Comparison of ENCODE assay signal across 8 cellular contexts in the genomic region with DNA sequence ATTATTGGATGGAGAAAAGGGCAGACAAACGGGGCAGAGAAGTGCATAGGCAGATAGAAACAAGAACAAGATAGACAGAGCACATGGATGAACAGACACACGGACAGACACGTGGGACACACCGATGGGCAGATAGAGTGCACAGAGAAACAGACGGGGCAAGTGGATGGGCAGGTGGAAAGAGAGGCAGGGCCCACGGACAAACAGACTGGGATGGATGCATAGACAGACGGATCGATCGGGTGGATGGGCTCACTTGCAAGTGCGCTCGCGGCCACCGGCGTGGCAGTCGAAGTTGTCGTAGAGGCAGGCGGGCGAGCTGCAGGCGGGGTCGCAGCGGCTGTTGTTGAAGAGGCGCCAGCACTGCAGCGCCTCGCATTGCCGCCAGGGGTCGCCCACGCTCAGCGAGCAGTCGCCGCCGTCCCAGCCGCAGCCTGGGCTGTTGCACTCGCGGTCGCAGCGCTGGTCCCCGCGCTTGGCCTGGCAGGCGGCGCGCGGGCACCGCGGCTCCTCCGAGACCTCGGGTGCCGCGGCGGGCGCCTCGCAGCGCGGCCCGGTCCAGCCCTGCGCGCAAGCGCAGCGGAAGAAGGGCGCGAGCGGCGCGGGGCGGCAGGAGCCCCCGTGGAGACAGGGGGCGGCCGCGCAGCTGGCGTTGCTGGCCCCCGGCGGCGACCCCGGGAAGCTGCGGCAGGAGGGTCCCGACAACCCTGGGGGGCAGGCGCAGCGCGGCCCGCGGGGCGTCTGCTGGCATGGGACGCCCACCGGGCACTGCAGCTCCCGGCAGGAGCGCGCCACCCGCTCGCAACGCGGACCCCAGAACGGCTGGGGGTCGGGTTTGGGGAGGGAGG. TPM values are rescaled to one million over a fixed set of nuclear protein-coding genes. Genes with fewer than 3 reads are reported as not detected.
DNase-seq lines count a peak whose midpoint lies in the region; ATAC-seq and TF ChIP-seq lines count a peak whose summit lies in the region.

No MANE protein-coding gene starts in this region.

- intact Hi-C loops in sigmoid colon (cut with DNase I), result loop anchor here (1.0 to 5.0 kb wide), 3 partner anchors 75 to 379 kb away; a partner anchor contains a TSS

- 20% methylated on average over 73 of the region's 92 CpGs for WGBS in hepatocyte (ENCODE audit: low lambda C conversion rate, missing lambda C conversion rate)
- 12 to 17% methylated on average over 92 of the region's 92 CpGs for WGBS in sigmoid colon, 2 donors

- ATAC-seq in GM19467 (IDR thresholded peaks at IDR 0.05; ENCODE audit: unreplicated experiment), result no peak

- H3K27ac ChIP-seq in hepatocyte (no peak overlapping the region), sigmoid colon (no peak overlapping the region)

- H2AFZ ChIP-seq in hepatocyte, result no peak overlapping the region

- H3K4me2 ChIP-seq in hepatocyte, result peak overlapping the region; percentile 69

- H3K4me3 ChIP-seq in hepatocyte, result no peak overlapping the region
- H3K4me3 ChIP-seq in sigmoid colon, result peak overlapping the region in 3 of 4 donors; percentile 13 to 36 (median 27)

- DNase-seq in AG09319 (ENCODE audit: extremely low read depth, low read depth) (peak; percentile 19), GM20000 (ENCODE audit: low spot score) (peak; percentile 95), NCI-H128 (lab: John Stamatoyannopoulos, UW; ENCODE audit: unreplicated experiment) (peak; percentile 57), T-helper 9 cell (peak; percentile 83), amygdala (lab: John Stamatoyannopoulos, UW) (peak in 48 of 56 donors; percentile 10 to 85 (median 50)), hepatocyte (ENCODE audit: low spot score) (peak; percentile 91), sigmoid colon (peak; percentile 86)

- peak; percentile 82 for TF ChIP-seq CTCF in AG09319 (IDR thresholded peaks at IDR 0.05; ENCODE audit: low read depth, low read length)
- peak; percentile 99 for TF ChIP-seq CTCF in GM20000 (IDR thresholded peaks at IDR 0.05; ENCODE audit: extremely low read depth, missing control alignments)
- TF ChIP-seq CTCF in hepatocyte (IDR thresholded peaks at IDR 0.05; ENCODE audit: poor library complexity), result peak; percentile 78
- peak; percentile 82 to 97 (median 87) for TF ChIP-seq CTCF in sigmoid colon (IDR thresholded peaks at IDR 0.05)

- H3K36me3 ChIP-seq in hepatocyte (replicated peaks; ENCODE audit: insufficient read depth, low read depth) (no peaks in the 10 kb centered on the region), sigmoid colon (no peaks in the 10 kb centered on the region)

- no peaks in the 10 kb centered on the region for H3K9me2 ChIP-seq in hepatocyte (replicated peaks; ENCODE audit: insufficient read depth)

- no peaks in the 10 kb centered on the region for H3K4me1 ChIP-seq in hepatocyte (ENCODE audit: insufficient read depth)
- peaks cover 0 to 10% (median 8%) of the 10 kb centered on the region in 4 donors for H3K4me1 ChIP-seq in sigmoid colon

- H3K9me3 ChIP-seq in hepatocyte (ENCODE audit: low read depth) (no peaks in the 10 kb centered on the region), sigmoid colon (no peaks in the 10 kb centered on the region)

- H3K27me3 ChIP-seq in hepatocyte, result no peaks in the 10 kb centered on the region
- peaks cover 4 to 18% (median 10%) of the 10 kb centered on the region in 3 donors for H3K27me3 ChIP-seq in sigmoid colon

- H3K79me2 ChIP-seq in hepatocyte, result no peaks in the 10 kb centered on the region

- no peak for TF ChIP-seq POLR2A in sigmoid colon (IDR thresholded peaks at IDR 0.05)

- H4K20me1 ChIP-seq in hepatocyte (ENCODE audit: insufficient read depth, poor library complexity, severe bottlenecking), result no peaks in the 10 kb centered on the region

- TF ChIP-seq EP300 in sigmoid colon (IDR thresholded peaks at IDR 0.05), result no peak

RNA-seq across cellular contexts. Expression of a gene that starts 23.3 kb away (rescaled TPM):
- total RNA-seq in hepatocyte (17.2 and 25.2 TPM in 2 replicates), sigmoid colon (10 to 100 TPM in 1 of 4 donors, 1 to 10 TPM in 3; 2.8 to 15.0 (median 5.1) TPM)
- polyA plus RNA-seq in hepatocyte (30.0 and 34.8 TPM in 2 replicates), sigmoid colon (1 to 10 TPM in 1 of 3 donors, under 1 TPM in 2; under 0.01 to 9.1 (median 0.46) TPM)

RNA-seq across cellular contexts. Expression of a gene that starts 54.8 kb away (rescaled TPM):
- total RNA-seq in hepatocyte (0.36 and 1.6 TPM in 2 replicates), sigmoid colon (not detected)
- polyA plus RNA-seq in hepatocyte (3.5 and 3.6 TPM in 2 replicates), sigmoid colon (under 1 TPM in 2 of 3 donors, not detected in 1; 0.46 to 0.73 TPM)

Comparison
In these comparisons a context has a peak if more than half of its experiments do, and no peak if none do; other contexts are left out.
1. DNase-seq: peak in every context shown above with its lines; median percentile 95 in GM20000; 91 in hepatocyte; 86 in sigmoid colon; 83 in T-helper 9 cell; 57 in NCI-H128; 50 in amygdala; 19 in AG09319.